29 cellular contexts compared by ENCODE assay signal in genomic region chr16:51009813-51010212, GRCh38.
"Had no signal": no experiment of that assay in that cellular context is flagged by ENCODE, and none has a peak within 500 bp of the region (broad histone marks: within the 10 kb centered on the region; RNA-seq: fewer than 3 reads in every experiment).

No MANE protein-coding gene starts in this region.

- ATAC-seq: stimulated activated effector memory CD8-positive, alpha-beta T cell treated with anti-CD3 and anti-CD28 coated beads, Interleukin-12 subunit alpha, Interleukin-12 subunit beta, amount 100 ng/mL, for 72 hours; stimulated activated memory B cell treated with anti-CD40 and anti-IgM and Interleukin-4, amounts not matched to agents 10 μg/mL and 1 μg/mL and 100 μg/mL, for 72 hours; stimulated activated naive B cell treated with anti-CD40 and anti-IgM and Interleukin-4, amounts not matched to agents 10 μg/mL and 1 μg/mL and 100 μg/mL, for 72 hours; stimulated activated naive CD8-positive, alpha-beta T cell treated with anti-CD3 and anti-CD28 coated beads, Interleukin-15, amount 100 ng/mL, for 72 hours; stimulated activated naive CD8-positive, alpha-beta T cell treated with anti-CD3 and anti-CD28 coated beads, Interleukin-15, Interleukin-2, amounts not matched to agents 100 U/mL and 50 U/mL, for 24 hours; upper lobe of right lung had no signal

- H3K4me1 ChIP-seq: stomach, suprapubic skin, testis, thyroid gland, tibial artery, tibial nerve, transverse colon, upper lobe of left lung, upper lobe of right lung, uterus, vagina had no signal

- DNase-seq: stimulated activated CD4-positive, alpha-beta T cell treated with anti-CD3 and anti-CD28 coated beads, Interleukin-2, amount 100 ng/mL, for 48 hours; stimulated activated CD4-positive, alpha-beta T cell treated with anti-CD3 and anti-CD28 coated beads, Interleukin-4, amount 100 ng/mL, for 1 hour; stimulated activated CD4-positive, alpha-beta T cell treated with anti-CD3 and anti-CD28 coated beads, Interleukin-4, amount 100 ng/mL, for 24 hours; stimulated activated CD4-positive, alpha-beta T cell treated with anti-CD3 and anti-CD28 coated beads, Interleukin-4, amount 100 ng/mL, for 4 hours; stimulated activated CD8-positive, alpha-beta memory T cell treated with anti-CD3 and anti-CD28 coated beads, Interleukin-4, amount 100 ng/mL, for 48 hours; stimulated activated naive B cell treated with anti-CD40 and anti-IgM and Interleukin-4, amounts not matched to agents 10 μg/mL and 1 μg/mL and 100 μg/mL, for 72 hours; stimulated activated naive CD4-positive, alpha-beta T cell; stimulated activated naive CD4-positive, alpha-beta T cell treated with Interleukin-2 at 50 U/mL for 16 hours; stimulated activated naive CD8-positive, alpha-beta T cell treated with anti-CD3 and anti-CD28 coated beads, Interleukin-15, amount 100 ng/mL, for 72 hours; stimulated activated naive CD8-positive, alpha-beta T cell treated with anti-CD3 and anti-CD28 coated beads, Interleukin-15, Interleukin-2, amounts not matched to agents 100 U/mL and 50 U/mL, for 24 hours; stomach; substantia nigra; testis; thyroid gland; tibial artery; transverse colon; trophoblast cell; upper lobe of left lung; upper lobe of right lung; uterus had no signal

- H3K27me3 ChIP-seq: stomach, suprapubic skin, testis, thyroid gland, tibial artery, tibial nerve, transverse colon, upper lobe of left lung, upper lobe of right lung, uterus, vagina had no signal

- H3K4me1 Mint-ChIP-seq: stimulated activated effector memory CD8-positive, alpha-beta T cell treated with anti-CD3 and anti-CD28 coated beads, Interleukin-12 subunit alpha, Interleukin-12 subunit beta, amount 100 ng/mL, for 72 hours; stimulated activated memory B cell treated with anti-CD40 and anti-IgM and Interleukin-4, amounts not matched to agents 10 μg/mL and 1 μg/mL and 100 μg/mL, for 72 hours; stimulated activated naive B cell treated with anti-CD40 and anti-IgM and Interleukin-4, amounts not matched to agents 10 μg/mL and 1 μg/mL and 100 μg/mL, for 72 hours; stimulated activated naive CD8-positive, alpha-beta T cell treated with anti-CD3 and anti-CD28 coated beads, Interleukin-15, amount 100 ng/mL, for 72 hours had no signal

- H3K27ac ChIP-seq: stomach, suprapubic skin, testis, thoracic aorta, thyroid gland, tibial artery, tibial nerve, transverse colon, upper lobe of left lung, upper lobe of right lung, uterus, vagina had no signal

- H3K4me3 ChIP-seq: stomach, suprapubic skin, testis, thoracic aorta, thyroid gland, tibial artery, tibial nerve, transverse colon, upper lobe of left lung, upper lobe of right lung, uterus, vagina had no signal

- FAIRE-seq: urothelium cell line had no signal

- H3K27ac Mint-ChIP-seq: stimulated activated effector memory CD8-positive, alpha-beta T cell treated with anti-CD3 and anti-CD28 coated beads, Interleukin-12 subunit alpha, Interleukin-12 subunit beta, amount 100 ng/mL, for 72 hours; stimulated activated memory B cell treated with anti-CD40 and anti-IgM and Interleukin-4, amounts not matched to agents 10 μg/mL and 1 μg/mL and 100 μg/mL, for 72 hours; stimulated activated naive B cell treated with anti-CD40 and anti-IgM and Interleukin-4, amounts not matched to agents 10 μg/mL and 1 μg/mL and 100 μg/mL, for 72 hours; stimulated activated naive CD8-positive, alpha-beta T cell treated with anti-CD3 and anti-CD28 coated beads, Interleukin-15, amount 100 ng/mL, for 72 hours; stimulated activated naive CD8-positive, alpha-beta T cell treated with anti-CD3 and anti-CD28 coated beads, Interleukin-15, Interleukin-2, amounts not matched to agents 100 ng/mL and 50 ng/mL, for 24 hours; type B pancreatic cell had no signal

- H3K36me3 Mint-ChIP-seq: stimulated activated effector memory CD8-positive, alpha-beta T cell treated with anti-CD3 and anti-CD28 coated beads, Interleukin-12 subunit alpha, Interleukin-12 subunit beta, amount 100 ng/mL, for 72 hours; stimulated activated memory B cell treated with anti-CD40 and anti-IgM and Interleukin-4, amounts not matched to agents 10 μg/mL and 1 μg/mL and 100 μg/mL, for 72 hours; stimulated activated naive B cell treated with anti-CD40 and anti-IgM and Interleukin-4, amounts not matched to agents 10 μg/mL and 1 μg/mL and 100 μg/mL, for 72 hours; type B pancreatic cell had no signal

- H3K4me3 Mint-ChIP-seq: stimulated activated effector memory CD8-positive, alpha-beta T cell treated with anti-CD3 and anti-CD28 coated beads, Interleukin-12 subunit alpha, Interleukin-12 subunit beta, amount 100 ng/mL, for 72 hours; stimulated activated memory B cell treated with anti-CD40 and anti-IgM and Interleukin-4, amounts not matched to agents 10 μg/mL and 1 μg/mL and 100 μg/mL, for 72 hours; stimulated activated naive B cell treated with anti-CD40 and anti-IgM and Interleukin-4, amounts not matched to agents 10 μg/mL and 1 μg/mL and 100 μg/mL, for 72 hours; stimulated activated naive CD8-positive, alpha-beta T cell treated with anti-CD3 and anti-CD28 coated beads, Interleukin-15, amount 100 ng/mL, for 72 hours; stimulated activated naive CD8-positive, alpha-beta T cell treated with anti-CD3 and anti-CD28 coated beads, Interleukin-15, Interleukin-2, amounts not matched to agents 100 ng/mL and 50 ng/mL, for 24 hours; type B pancreatic cell had no signal

- H3K36me3 ChIP-seq: stomach, suprapubic skin, thoracic aorta, thyroid gland, tibial artery, tibial nerve, transverse colon, upper lobe of left lung, upper lobe of right lung, uterus, vagina had no signal

- H3K9me3 ChIP-seq: suprapubic skin, testis, thoracic aorta, thyroid gland, upper lobe of right lung, uterus, vagina had no signal

- H3K27me3 Mint-ChIP-seq: stimulated activated memory B cell treated with anti-CD40 and anti-IgM and Interleukin-4, amounts not matched to agents 10 μg/mL and 1 μg/mL and 100 μg/mL, for 72 hours had no signal
